Comparison of ENCODE assay signal across 17 cellular contexts in genomic region chr2:174775586-174775985, GRCh38. TPM values are rescaled to one million over a fixed set of nuclear protein-coding genes. Genes with fewer than 3 reads are reported as not detected.
DNase-seq lines count a peak whose midpoint lies in the region; ATAC-seq, FAIRE-seq and TF ChIP-seq lines count a peak whose summit lies in the region.
"Had no signal": no experiment of that assay in that cellular context is flagged by ENCODE, and none has a peak within 500 bp of the region (broad histone marks: within the 10 kb centered on the region; RNA-seq: fewer than 3 reads in every experiment).

No MANE protein-coding gene starts in this region.

- no peaks in the 10 kb centered on the region for H4K20me1 ChIP-seq in H1 (replicated peaks in 1 of 2; ENCODE audit: control insufficient read depth in 1 of 2, insufficient read depth in 2 of 2, low read length in 2 of 2)

- no peak for TF ChIP-seq EP300 in H1 (IDR thresholded peaks at IDR 0.05; ENCODE audit: borderline replicate concordance in 1 of 2, low read depth in 2 of 2, low read length in 2 of 2)

- H3K27ac Mint-ChIP-seq in stimulated activated naive B cell treated with anti-CD40 and anti-IgM and Interleukin-4, amounts not matched to agents 10 μg/mL and 1 μg/mL and 100 μg/mL, for 72 hours, result no peak overlapping the region
- H3K27ac Mint-ChIP-seq: activated naive CD4-positive, alpha-beta T cell treated with anti-CD3 and anti-CD28 coated beads for 36 hours; type B pancreatic cell had no signal

- H3K9ac ChIP-seq in H1 (replicated peaks in 1 of 4; ENCODE audit: extremely low read depth in 1 of 4, low read depth in 3 of 4, low read length in 3 of 4), result no peak overlapping the region
- no peak overlapping the region for H3K9ac ChIP-seq in neuronal stem cell (ENCODE audit: low read depth, low read length, poor library complexity)

- H2AFZ ChIP-seq in H1 (ENCODE audit: low read length), result no peak overlapping the region
- no peak overlapping the region for H2AFZ ChIP-seq in neuronal stem cell (ENCODE audit: low read length)

- H3K56ac ChIP-seq in H1 (replicated peaks; ENCODE audit: insufficient read length, low read depth, low read length), result no peak overlapping the region

- intact Hi-C loops in lower lobe of right lung (cut with DNase I), result no loop called here

- no peaks in the 10 kb centered on the region for H3K9me3 ChIP-seq in H1 (ENCODE audit: insufficient read depth in 2 of 2, low read depth in 1 of 2, low read length in 1 of 2)
- no peaks in the 10 kb centered on the region for H3K9me3 ChIP-seq in neuronal stem cell (replicated peaks in 1 of 2; ENCODE audit: control insufficient read depth in 2 of 2, insufficient read depth in 1 of 2, low read depth in 1 of 2, low read length in 2 of 2)
- no peaks in the 10 kb centered on the region for H3K9me3 ChIP-seq in MG63
- H3K9me3 ChIP-seq in lower lobe of right lung, result no peaks in the 10 kb centered on the region
- H3K9me3 ChIP-seq: left lung, prostate gland had no signal

- H2BK120ac ChIP-seq in H1 (replicated peaks; ENCODE audit: low read depth, low read length) (peak overlapping the region; percentile 79), neuronal stem cell (ENCODE audit: low read depth, low read length) (no peak overlapping the region)

- TF ChIP-seq RAD21 in H1 (IDR thresholded peaks at IDR 0.05 in 1 of 2, conservative IDR thresholded peaks at IDR 0.05 in 1 of 2; ENCODE audit: low read depth in 2 of 2, low read length in 2 of 2), result no peak

- DNase-seq in DMS53 (lab: John Stamatoyannopoulos, UW) (peak; percentile 47), NCI-H69 (lab: John Stamatoyannopoulos, UW) (peak; percentile 65), H1 (ENCODE audit: low read depth in 1 of 2, low spot score in 2 of 2) (no peak), neuronal stem cell (ENCODE audit: low spot score) (no peak), MG63 (no peak), lower lobe of right lung (no peak)
- DNase-seq in stimulated activated naive B cell treated with anti-CD40 and anti-IgM and Interleukin-4, amounts not matched to agents 10 μg/mL and 1 μg/mL and 100 μg/mL, for 72 hours, result no peak
- DNase-seq: brain microvascular endothelial cell, left lung, NCI-H1048 had no signal

- H3K79me1 ChIP-seq in H1 (ENCODE audit: low read depth, low read length) (no peaks in the 10 kb centered on the region), neuronal stem cell (ENCODE audit: low read depth, low read length) (no peaks in the 10 kb centered on the region)

- H3K4me3 ChIP-seq in H1 (ENCODE audit: extremely low read depth in 1 of 4, insufficient read depth in 2 of 4, low read depth in 3 of 4, low read length in 4 of 4) (no peak overlapping the region), neuronal stem cell (ENCODE audit: low read length in 2 of 2) (no peak overlapping the region), MG63 (no peak overlapping the region), lower lobe of right lung (no peak overlapping the region)
- H3K4me3 ChIP-seq: left lung, prostate gland had no signal

- no peak overlapping the region for H3K4me3 Mint-ChIP-seq in stimulated activated naive B cell treated with anti-CD40 and anti-IgM and Interleukin-4, amounts not matched to agents 10 μg/mL and 1 μg/mL and 100 μg/mL, for 72 hours
- H3K4me3 Mint-ChIP-seq: activated naive CD4-positive, alpha-beta T cell treated with anti-CD3 and anti-CD28 coated beads for 36 hours; type B pancreatic cell had no signal

- no peaks in the 10 kb centered on the region for H3K36me3 Mint-ChIP-seq in stimulated activated naive B cell treated with anti-CD40 and anti-IgM and Interleukin-4, amounts not matched to agents 10 μg/mL and 1 μg/mL and 100 μg/mL, for 72 hours
- H3K36me3 Mint-ChIP-seq: type B pancreatic cell had no signal

- ATAC-seq in lower lobe of right lung, result no peak
- no peak for ATAC-seq in stimulated activated naive B cell treated with anti-CD40 and anti-IgM and Interleukin-4, amounts not matched to agents 10 μg/mL and 1 μg/mL and 100 μg/mL, for 72 hours (replicated peaks)
- ATAC-seq: activated CD4-positive, CD25-positive, alpha-beta regulatory T cell treated with anti-CD3 and anti-CD28 coated beads, Interleukin-2, amount 50 U/mL, for 24 hours; left lung had no signal

- POLR2A ChIA-PET in H1 (lab: Charles Lee; ENCODE audit: partially characterized antibody), result interaction anchor here (0.6 to 5.4 kb wide), 4 partner anchors 11 to 44 kb away, joined by 3 to 50 read pairs (median 4); partner anchors contain the start of gene CHRNA1

- TF ChIP-seq CTCF in H1 (IDR thresholded peaks at IDR 0.05; ENCODE audit: control extremely low read depth in 1 of 3, insufficient read depth in 1 of 3, low read depth in 1 of 3, low read length in 3 of 3), result no peak
- no peak for TF ChIP-seq CTCF in lower lobe of right lung (IDR thresholded peaks at IDR 0.05)

- peak overlapping the region; percentile 88; the same call in 1 of the 2 replicates for H2BK12ac ChIP-seq in H1 (ENCODE audit: low read depth, low read length)
- no peak overlapping the region for H2BK12ac ChIP-seq in neuronal stem cell (ENCODE audit: low read length)

- H3K4me2 ChIP-seq in H1 (ENCODE audit: insufficient read depth in 1 of 2, low read depth in 2 of 2, low read length in 2 of 2) (no peak overlapping the region), neuronal stem cell (ENCODE audit: insufficient read depth, low read length, poor library complexity, severe bottlenecking) (no peak overlapping the region)

- H4K5ac ChIP-seq in H1 (ENCODE audit: insufficient read length, low read depth, low read length), result no peak overlapping the region

- H3K36me3 ChIP-seq in H1 (ENCODE audit: control insufficient read depth in 2 of 4, insufficient read depth in 4 of 4, low read length in 3 of 4) (no peaks in the 10 kb centered on the region), neuronal stem cell (replicated peaks in 1 of 2; ENCODE audit: control insufficient read depth in 2 of 2, insufficient read depth in 2 of 2, low read length in 2 of 2) (no peaks in the 10 kb centered on the region), MG63 (no peaks in the 10 kb centered on the region), lower lobe of right lung (no peaks in the 10 kb centered on the region)
- H3K36me3 ChIP-seq: brain microvascular endothelial cell, left lung, prostate gland had no signal

- no peaks in the 10 kb centered on the region for H3K79me2 ChIP-seq in H1 (ENCODE audit: control insufficient read depth in 1 of 2, insufficient read depth in 2 of 2, low read length in 2 of 2)

- no peak for TF ChIP-seq POLR2A in H1 (IDR thresholded peaks at IDR 0.05; ENCODE audit: control extremely low read depth in 1 of 2, low read depth in 2 of 2, low read length in 2 of 2)

- H2BK5ac ChIP-seq in H1 (ENCODE audit: low read depth, low read length) (peak overlapping the region; percentile 60; the same call in 1 of the 2 replicates), neuronal stem cell (ENCODE audit: low read length) (no peak overlapping the region)

- peak overlapping the region; percentile 24; the same call in 1 of the 2 replicates for H2BK20ac ChIP-seq in H1 (ENCODE audit: low read length)

- H3K4me1 ChIP-seq in H1 (replicated peaks in 1 of 4; ENCODE audit: control insufficient read depth in 3 of 4, insufficient read depth in 4 of 4, low read length in 3 of 4) (peaks cover 8 to 28% (median 12%) of the 10 kb centered on the region in 4 experiments), neuronal stem cell (ENCODE audit: control insufficient read depth in 2 of 2, insufficient read depth in 1 of 2, low read depth in 1 of 2, low read length in 2 of 2) (peaks cover 18 to 34% of the 10 kb centered on the region in 2 donors), lower lobe of right lung (peaks cover 18% of the 10 kb centered on the region)
- H3K4me1 ChIP-seq: prostate gland had no signal

- H3K14ac ChIP-seq in H1 (ENCODE audit: insufficient read length) (no peak overlapping the region), neuronal stem cell (ENCODE audit: low read length) (no peak overlapping the region)

- H3K9me3 Mint-ChIP-seq in stimulated activated naive B cell treated with anti-CD40 and anti-IgM and Interleukin-4, amounts not matched to agents 10 μg/mL and 1 μg/mL and 100 μg/mL, for 72 hours, result no peaks in the 10 kb centered on the region
- H3K9me3 Mint-ChIP-seq: activated naive CD4-positive, alpha-beta T cell treated with anti-CD3 and anti-CD28 coated beads for 36 hours; type B pancreatic cell had no signal

- no peaks in the 10 kb centered on the region for H3K27me3 ChIP-seq in H1 (replicated peaks in 1 of 4; ENCODE audit: control insufficient read depth in 3 of 4, extremely low read depth in 1 of 4, insufficient read depth in 3 of 4, low read length in 3 of 4)
- H3K27me3 ChIP-seq in neuronal stem cell (ENCODE audit: control insufficient read depth in 3 of 3, insufficient read depth in 3 of 3, low read depth in 1 of 3, low read length in 3 of 3), result no peaks in the 10 kb centered on the region
- no peaks in the 10 kb centered on the region for H3K27me3 ChIP-seq in MG63
- H3K27me3 ChIP-seq in lower lobe of right lung (ENCODE audit: low read depth), result no peaks in the 10 kb centered on the region
- H3K27me3 ChIP-seq: brain microvascular endothelial cell, left lung had no signal

- H3K27me3 Mint-ChIP-seq in stimulated activated naive B cell treated with anti-CD40 and anti-IgM and Interleukin-4, amounts not matched to agents 10 μg/mL and 1 μg/mL and 100 μg/mL, for 72 hours, result peaks cover 13 to 37% of the 10 kb centered on the region in 2 donors

- H4K8ac ChIP-seq in H1 (ENCODE audit: extremely low read depth, insufficient read depth, low read length) (no peak overlapping the region; the same call in 1 of the 2 replicates), neuronal stem cell (ENCODE audit: low read depth, low read length) (no peak overlapping the region)

- peak overlapping the region; percentile 80 for H3K18ac ChIP-seq in H1 (ENCODE audit: extremely low read depth, low read length)
- H3K18ac ChIP-seq in neuronal stem cell (ENCODE audit: low read length), result peak overlapping the region; percentile 4

- H2BK15ac ChIP-seq in H1 (ENCODE audit: low read length) (peak overlapping the region; percentile 90; the same call in 1 of the 2 replicates), neuronal stem cell (ENCODE audit: low read length) (no peak overlapping the region)

- H3K4ac ChIP-seq in H1 (replicated peaks; ENCODE audit: insufficient read length, low read depth, low read length) (peak overlapping the region; percentile 48), neuronal stem cell (ENCODE audit: low read length) (no peak overlapping the region)

- FAIRE-seq in H1 (lab: Jason Lieb, UNC), result no peak

- H2AK5ac ChIP-seq in H1 (ENCODE audit: low read depth, low read length), result no peak overlapping the region
- no peak overlapping the region for H2AK5ac ChIP-seq in neuronal stem cell (ENCODE audit: low read depth, low read length)

- H3K23ac ChIP-seq in H1 (ENCODE audit: insufficient read length), result no peak overlapping the region
- no peak overlapping the region for H3K23ac ChIP-seq in neuronal stem cell (ENCODE audit: low read depth, low read length, poor library complexity)

- WGBS in H1 (ENCODE audit: extremely low coverage in 1 of 2, insufficient coverage in 1 of 2, insufficient read length in 1 of 2, insufficient replicate concordance in 2 of 2, low coverage in 1 of 2, low lambda C conversion rate in 2 of 2, missing lambda C conversion rate in 1 of 2), 2 experiments, result 92% methylated on average over 5 of the region's 5 CpGs; no CpG with 5 or more reads in 1 of the 2 experiments
- WGBS in neuronal stem cell (ENCODE audit: extremely low coverage in 2 of 2, insufficient read length in 2 of 2, insufficient replicate concordance in 1 of 2), 2 donors, result no CpG with 5 or more reads among the region's 5 CpGs

- H3K27ac ChIP-seq in H1 (ENCODE audit: low read depth, low read length) (no peak overlapping the region), neuronal stem cell (replicated peaks; ENCODE audit: low read length) (no peak overlapping the region), lower lobe of right lung (no peak overlapping the region)
- H3K27ac ChIP-seq: brain microvascular endothelial cell, C4-2B, left lung, prostate gland, RWPE1 had no signal

- CTCF ChIA-PET in H1 (lab: Charles Lee; ENCODE audit: partially characterized antibody), result interaction anchor here (0.6 to 12.2 kb wide), 51 partner anchors 9 to 328 kb away, joined by 3 to 249 read pairs (median 4); partner anchors contain the start of gene CHRNA1

- H4K91ac ChIP-seq in H1 (replicated peaks; ENCODE audit: insufficient read length, low read length) (peak overlapping the region; percentile 67), neuronal stem cell (ENCODE audit: low read depth, low read length, poor library complexity) (no peak overlapping the region)

- no peaks in the 10 kb centered on the region for H3K23me2 ChIP-seq in H1 (ENCODE audit: low read depth, low read length)

- peaks cover 8 to 16% of the 10 kb centered on the region in 2 donors for H3K4me1 Mint-ChIP-seq in stimulated activated naive B cell treated with anti-CD40 and anti-IgM and Interleukin-4, amounts not matched to agents 10 μg/mL and 1 μg/mL and 100 μg/mL, for 72 hours

RNA-seq across cellular contexts. Expression of gene CHRNA1, which starts 11.3 kb away (rescaled TPM):
- total RNA-seq in H1 (2021; fragmentation: NEBNext Ultra II Directional; extraction: Animal tissue kit (Norgen Biotek cat#: 25700)), result 0.15 TPM in 1 of 2 replicates, not detected in the other
- polyA plus RNA-seq in H1 (2011; rRNA removed), result 0.11 and 0.17 TPM in 2 replicates
- 0.10 TPM for polyA plus RNA-seq in H1 (2011; cell fraction: cytosol; rRNA removed)
- polyA plus RNA-seq in H1 (2011; cell fraction: nucleus; rRNA removed), result 0.30 TPM
- polyA plus RNA-seq in H1 (2012, experiment 1 of 2), result 0.19 to 0.20 TPM in 2 of 4 replicates, not detected in the others
- polyA plus RNA-seq in H1 (2012, experiment 2 of 2), result not detected
- polyA plus RNA-seq in H1 (2013, experiment 1 of 2), result 0.12 TPM
- 0.07 TPM for polyA plus RNA-seq in H1 (2013, experiment 2 of 2)
- 0.47 TPM in 1 of 2 replicates, not detected in the other for polyA minus RNA-seq in H1 (2011; rRNA and poly(A)+ RNA removed)
- not detected for polyA minus RNA-seq in H1 (2011; cell fraction: cytosol; rRNA and poly(A)+ RNA removed)
- polyA minus RNA-seq in H1 (2011; cell fraction: nucleus; rRNA and poly(A)+ RNA removed), result not detected
- not detected for polyA plus RNA-seq in neuronal stem cell (2013, experiment 1 of 2)
- not detected for polyA plus RNA-seq in neuronal stem cell (2013, experiment 2 of 2)
- not detected in 2 replicates for total RNA-seq in MG63 (2014; rRNA removed; shearing (Covaris generic); ENCODE audit: low replicate concordance)
- total RNA-seq in lower lobe of right lung, result not detected
- total RNA-seq: activated naive CD4-positive, alpha-beta T cell treated with anti-CD3 and anti-CD28 coated beads for 36 hours; left lung; T-helper 1 cell treated with Interleukin-12 subunit alpha and Interleukin-12 subunit beta and Interleukin-4 antibody, amounts not matched to agents 30 ng/mL and 1 ng/mL, for 36 hours had no signal

Comparison
In these comparisons a context has a peak if more than half of its experiments do, and no peak if none do; other contexts are left out.
1. DNase-seq: peak in DMS53 (single experiment) and NCI-H69 (single experiment); none in H1 (0 of 2), neuronal stem cell (single experiment), MG63 (single experiment), lower lobe of right lung (single experiment) and stimulated activated naive B cell treated with anti-CD40 and anti-IgM and Interleukin-4, amounts not matched to agents 10 μg/mL and 1 μg/mL and 100 μg/mL, for 72 hours (single experiment).